Comparison of ENCODE assay signal across 14 cellular contexts in the genomic region with DNA sequence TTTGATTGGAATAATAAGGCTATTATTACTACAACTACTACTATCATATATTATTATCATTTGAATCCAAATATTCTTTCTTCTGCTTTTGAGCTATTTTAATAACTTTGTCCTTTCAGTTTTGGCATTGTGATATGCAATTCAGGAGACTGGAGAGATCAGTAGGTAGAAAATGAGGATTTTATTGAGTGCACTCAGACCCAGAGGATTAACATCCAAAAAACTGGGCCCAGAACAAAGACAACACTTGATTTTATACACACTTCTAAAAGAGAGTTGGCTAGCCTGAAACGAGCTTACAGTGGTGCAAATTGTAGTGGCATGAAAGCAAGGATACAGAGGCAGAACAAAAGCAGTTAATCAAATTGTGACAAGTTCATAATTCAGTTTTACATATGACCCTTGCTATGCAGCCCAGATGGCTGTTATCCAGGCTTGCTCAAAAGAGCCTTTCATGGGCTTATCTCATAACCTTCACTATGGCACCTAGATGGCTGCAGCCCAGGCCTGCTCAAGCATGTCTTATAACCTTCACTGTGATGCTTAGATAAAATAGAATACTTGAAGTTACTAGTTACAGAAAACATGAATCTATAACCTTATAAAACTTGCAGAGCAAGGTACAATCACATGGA.
DNase-seq lines count a peak whose midpoint lies in the region; ATAC-seq and TF ChIP-seq lines count a peak whose summit lies in the region.
"Had no signal": no experiment of that assay in that cellular context is flagged by ENCODE, and none has a peak within 500 bp of the region (broad histone marks: within the 10 kb centered on the region; RNA-seq: fewer than 3 reads in every experiment).

No MANE protein-coding gene starts in this region.

- H3K4me2 ChIP-seq in Karpas-422 (ENCODE audit: low read depth, low read length, poor library complexity, severe bottlenecking) (no peak overlapping the region), PC-3 (ENCODE audit: low read length) (no peak overlapping the region)

- peaks cover 14% of the 10 kb centered on the region for H3K36me3 Mint-ChIP-seq in natural killer cell
- H3K36me3 Mint-ChIP-seq: CD8-positive, alpha-beta T cell; IgD-negative memory B cell had no signal

- H3K36me3 ChIP-seq in Karpas-422 (ENCODE audit: insufficient read depth, low read length) (no peaks in the 10 kb centered on the region), PC-3 (ENCODE audit: low read depth, low read length) (peaks cover 3% of the 10 kb centered on the region; the same call in 1 of the 2 replicates), ascending aorta (no peaks in the 10 kb centered on the region)
- H3K36me3 ChIP-seq: MG63, SJCRH30 had no signal

- POLR2A ChIA-PET in PC-3 (lab: Charles Lee; ENCODE audit: unreplicated experiment) = no interaction called here

- H3K9me2 ChIP-seq in Karpas-422 (replicated peaks; ENCODE audit: insufficient read depth, low read length) (no peaks in the 10 kb centered on the region), PC-3 (replicated peaks; ENCODE audit: low read length) (no peaks in the 10 kb centered on the region)

- H3K27me3 ChIP-seq in Karpas-422 (ENCODE audit: low read length) = no peaks in the 10 kb centered on the region
- no peaks in the 10 kb centered on the region for H3K27me3 ChIP-seq in PC-3 (ENCODE audit: low read length)
- no peaks in the 10 kb centered on the region for H3K27me3 ChIP-seq in ascending aorta
- H3K27me3 ChIP-seq: MG63, SJCRH30 had no signal

- no peaks in the 10 kb centered on the region for H3F3A ChIP-seq in PC-3 (ENCODE audit: low read length, unreplicated experiment)

- no peak overlapping the region for H3K4me3 ChIP-seq in Karpas-422 (ENCODE audit: low read length)
- H3K4me3 ChIP-seq in PC-3 (ENCODE audit: low read length) = no peak overlapping the region
- H3K4me3 ChIP-seq in fibroblast of pulmonary artery (replicated peaks; ENCODE audit: low read depth, low read length) = no peak overlapping the region
- H3K4me3 ChIP-seq in ascending aorta = no peak overlapping the region
- H3K4me3 ChIP-seq: MG63, SJCRH30 had no signal

- CTCF ChIA-PET in PC-3 (lab: Charles Lee) = no interaction called here

- no peaks in the 10 kb centered on the region for H3K79me2 ChIP-seq in Karpas-422 (ENCODE audit: low read length)
- H3K79me2 ChIP-seq in PC-3 (ENCODE audit: low read length) = no peaks in the 10 kb centered on the region

- H3K27ac ChIP-seq in Karpas-422 (ENCODE audit: low read length) (no peak overlapping the region), PC-3 (ENCODE audit: low read length) (no peak overlapping the region), ascending aorta (no peak overlapping the region)
- H3K27ac ChIP-seq: SJCRH30 had no signal

- H3K9ac ChIP-seq in Karpas-422 (ENCODE audit: low read length) (no peak overlapping the region), PC-3 (ENCODE audit: low read length) (no peak overlapping the region)

- no peaks in the 10 kb centered on the region for H3K4me1 ChIP-seq in Karpas-422 (ENCODE audit: low read length)
- no peaks in the 10 kb centered on the region for H3K4me1 ChIP-seq in PC-3 (ENCODE audit: insufficient read depth, low read length)
- H3K4me1 ChIP-seq in ascending aorta = no peaks in the 10 kb centered on the region
- H3K4me1 ChIP-seq: SJCRH30 had no signal

- no peak for ATAC-seq in PC-3
- ATAC-seq in HG03196 (IDR thresholded peaks at IDR 0.05; ENCODE audit: unreplicated experiment) = no peak
- ATAC-seq in natural killer cell = no peak
- ATAC-seq: CD8-positive, alpha-beta T cell had no signal

- BruUV-seq in PC-3 (replicated peaks; lab: Mats Ljungman, UMichigan) = no TSS peak

- H3K9me3 ChIP-seq in Karpas-422 (ENCODE audit: low read length) = peaks cover 29% of the 10 kb centered on the region
- H3K9me3 ChIP-seq in PC-3 (ENCODE audit: low read length) = peaks cover 19% of the 10 kb centered on the region; the same call in 1 of the 2 replicates
- peaks cover 0 to 5% of the 10 kb centered on the region in 2 donors for H3K9me3 ChIP-seq in ascending aorta

- peak; percentile 56 for DNase-seq in Karpas-422
- peak; percentile 6 for DNase-seq in PC-3
- peak; percentile 3 for DNase-seq in fibroblast of pulmonary artery (ENCODE audit: low read depth)
- no peak for DNase-seq in ecto neural progenitor cell (ENCODE audit: low spot score)
- no peak for DNase-seq in natural killer cell
- DNase-seq in ascending aorta (ENCODE audit: low spot score in 2 of 2) = no peak
- DNase-seq: CD8-positive, alpha-beta T cell; MG63; NCI-H187 treated with DMSO at 0.1 percent for 48 hours; NCI-H510A treated with DMSO at 0.1 percent for 48 hours; RPMI8226 had no signal

- H3K4me3 Mint-ChIP-seq in natural killer cell = no peak overlapping the region
- H3K4me3 Mint-ChIP-seq: CD8-positive, alpha-beta T cell; IgD-negative memory B cell had no signal

- H2AFZ ChIP-seq in Karpas-422 (ENCODE audit: low read length) = no peak overlapping the region
- no peak overlapping the region for H2AFZ ChIP-seq in PC-3 (ENCODE audit: low read length)

- H4K20me1 ChIP-seq in Karpas-422 (ENCODE audit: insufficient read depth, low read depth, low read length) = no peaks in the 10 kb centered on the region
- no peaks in the 10 kb centered on the region for H4K20me1 ChIP-seq in PC-3 (ENCODE audit: low read length)

- no peak overlapping the region for H3K27ac Mint-ChIP-seq in natural killer cell
- H3K27ac Mint-ChIP-seq: CD8-positive, alpha-beta T cell had no signal

- H3K9me3 Mint-ChIP-seq in natural killer cell = peaks cover 6 to 18% of the 10 kb centered on the region in 2 donors

- H3K4me1 Mint-ChIP-seq in natural killer cell = no peaks in the 10 kb centered on the region
- H3K4me1 Mint-ChIP-seq: IgD-negative memory B cell had no signal

- H3K27me3 Mint-ChIP-seq in natural killer cell (ENCODE audit: low read depth in 2 of 2) = no peaks in the 10 kb centered on the region
- H3K27me3 Mint-ChIP-seq: IgD-negative memory B cell had no signal

- TF ChIP-seq CTCF in PC-3 (conservative IDR thresholded peaks at IDR 0.05; ENCODE audit: low read depth, low read length) = no peak
- TF ChIP-seq CTCF in fibroblast of pulmonary artery (IDR thresholded peaks at IDR 0.05; ENCODE audit: low read length, missing control alignments) = no peak
- no peak for TF ChIP-seq CTCF in natural killer cell (IDR thresholded peaks at IDR 0.05)
- TF ChIP-seq CTCF in ascending aorta (IDR thresholded peaks at IDR 0.05) = no peak

- intact Hi-C loops in PC-3 (cut with micrococcal nuclease) (no loop called here), natural killer cell (cut with micrococcal nuclease) (no loop called here), ascending aorta (cut with DNase I) (no loop called here)

Comparison
In these comparisons a context has a peak if more than half of its experiments do, and no peak if none do; other contexts are left out.
1. DNase-seq: peak in Karpas-422 (single experiment), PC-3 (single experiment) and fibroblast of pulmonary artery (single experiment); none in ecto neural progenitor cell (single experiment), natural killer cell (single experiment) and ascending aorta (0 of 2).